ENCODE assay signal across 1 cellular context in the genomic region with DNA sequence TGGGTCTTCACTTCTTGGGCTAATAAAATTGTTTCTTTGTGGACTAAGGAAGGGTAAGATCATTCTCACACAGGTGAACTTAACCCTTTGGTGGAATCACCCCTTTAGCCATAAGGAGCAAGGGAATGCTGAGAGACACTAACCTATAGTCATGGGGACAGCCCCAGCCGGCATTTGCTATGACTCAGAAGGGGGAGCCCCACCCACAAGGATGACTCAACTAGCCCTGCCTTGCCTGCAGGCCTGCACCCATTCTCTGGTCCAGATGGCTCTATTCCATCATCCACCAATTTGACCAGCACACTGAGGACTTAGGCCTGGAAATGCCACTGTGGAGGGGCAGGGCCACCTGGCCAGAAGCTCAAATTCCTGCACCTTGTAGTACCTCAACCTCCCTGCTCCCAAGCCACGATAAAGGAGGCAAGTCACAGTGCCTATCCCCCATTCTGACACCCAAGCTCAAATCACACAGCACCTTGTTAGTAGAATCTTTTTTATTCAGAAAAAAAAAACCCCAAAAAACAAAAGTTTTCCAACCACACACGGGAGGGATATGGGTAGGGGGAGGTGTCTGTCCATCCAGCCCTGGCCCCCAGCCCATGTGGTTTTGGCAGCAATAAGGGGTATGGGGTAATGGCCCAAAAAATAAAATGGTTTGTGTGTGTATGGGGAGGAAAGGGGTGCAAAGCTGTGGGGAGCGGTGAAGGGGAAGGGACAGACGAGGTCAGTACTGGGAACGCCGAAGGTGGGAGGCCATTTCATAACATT.
TF ChIP-seq lines count a peak whose summit lies in the region.

No MANE protein-coding gene starts in this region.

TF ChIP-seq in A549, 52 proteins besides CTCF, POLR2A, EP300 and RAD21:
- TF ChIP-seq HDAC2 (IDR thresholded peaks at IDR 0.05) (no peak), POLR2AphosphoS2 (conservative IDR thresholded peaks at IDR 0.05; ENCODE audit: low read length) (peak; percentile 94), NFE2L2 (conservative IDR thresholded peaks at IDR 0.05; ENCODE audit: low read length) (no peak), TP53 (CRISPR knock-in tag; IDR thresholded peaks at IDR 0.05) (no peak), ZNF302 (CRISPR knock-in tag; IDR thresholded peaks at IDR 0.05) (no peak), HOXB13 (CRISPR knock-in tag; IDR thresholded peaks at IDR 0.05; ENCODE audit: low read depth) (no peak), JUN (IDR thresholded peaks at IDR 0.05) (peak; percentile 83 to 92), BHLHE40 (IDR thresholded peaks at IDR 0.05; ENCODE audit: low read depth, low read length) (no peak), RARB (CRISPR knock-in tag; IDR thresholded peaks at IDR 0.05) (no peak), RFX5 (IDR thresholded peaks at IDR 0.05) (no peak), REST (IDR thresholded peaks at IDR 0.05) (no peak; the same call in 1 of the 2 replicates), GATA3 (IDR thresholded peaks at IDR 0.05; ENCODE audit: borderline replicate concordance) (peak; percentile 53; the same call in 1 of the 2 replicates), NR3C1 (IDR thresholded peaks at IDR 0.05) (no peak), MAZ (IDR thresholded peaks at IDR 0.05; ENCODE audit: borderline replicate concordance, low read depth, low read length) (0 out of 2 replicates have a peak, but pooled peaks have one; percentile 56), JUNB (IDR thresholded peaks at IDR 0.05) (peak; percentile 63), ZSCAN20 (CRISPR knock-in tag; IDR thresholded peaks at IDR 0.05) (no peak), SREBF2 (IDR thresholded peaks at IDR 0.05) (no peak), FOSB (CRISPR knock-in tag; IDR thresholded peaks at IDR 0.05) (peak; percentile 93), KDM1A (IDR thresholded peaks at IDR 0.05; ENCODE audit: low read depth) (no peak), ELK1 (IDR thresholded peaks at IDR 0.05; ENCODE audit: low read depth, low read length) (no peak), CHD2 (IDR thresholded peaks at IDR 0.05; ENCODE audit: low read length, partially characterized antibody) (no peak), SMC3 (IDR thresholded peaks at IDR 0.05) (no peak), KDM5A (IDR thresholded peaks at IDR 0.05) (no peak), FOXS1 (CRISPR knock-in tag; IDR thresholded peaks at IDR 0.05) (no peak), BCL3 (IDR thresholded peaks at IDR 0.05) (peak; percentile 88; the same call in 2 of the 3 replicates), MAFK (IDR thresholded peaks at IDR 0.05; ENCODE audit: partially characterized antibody) (no peak), E2F6 (IDR thresholded peaks at IDR 0.05; ENCODE audit: borderline replicate concordance, low read depth) (no peak), CHD4 (IDR thresholded peaks at IDR 0.05; ENCODE audit: borderline replicate concordance) (no peak), HEYL (CRISPR knock-in tag; IDR thresholded peaks at IDR 0.05) (no peak), EHF (CRISPR knock-in tag; IDR thresholded peaks at IDR 0.05) (no peak; the same call in 1 of the 2 replicates), USF2 (IDR thresholded peaks at IDR 0.05) (peak; percentile 6; the same call in 1 of the 2 replicates), CBX8 (IDR thresholded peaks at IDR 0.05) (no peak), PHF8 (IDR thresholded peaks at IDR 0.05; ENCODE audit: borderline replicate concordance, low read depth) (no peak), ZFP36 (IDR thresholded peaks at IDR 0.05; ENCODE audit: borderline replicate concordance, partially characterized antibody) (no peak), HOXB5 (CRISPR knock-in tag; IDR thresholded peaks at IDR 0.05) (0 out of 2 replicates have a peak, but pooled peaks have one; percentile 32), CEBPB (IDR thresholded peaks at IDR 0.05) (no peak), ESRRA (IDR thresholded peaks at IDR 0.05; ENCODE audit: borderline replicate concordance, low read length) (no peak), CBX2 (IDR thresholded peaks at IDR 0.05; ENCODE audit: borderline replicate concordance, low read depth) (no peak), HOXA7 (CRISPR knock-in tag; IDR thresholded peaks at IDR 0.05) (peak; percentile 91; the same call in 1 of the 2 replicates), MYC (IDR thresholded peaks at IDR 0.05; ENCODE audit: borderline replicate concordance, low read length) (no peak), TFCP2L1 (CRISPR knock-in tag; IDR thresholded peaks at IDR 0.05) (no peak; the same call in 1 of the 2 replicates), NPAS2 (CRISPR knock-in tag; IDR thresholded peaks at IDR 0.05; ENCODE audit: borderline replicate concordance) (no peak), ZC3H11A (IDR thresholded peaks at IDR 0.05) (no peak), FOSL2 (IDR thresholded peaks at IDR 0.05) (peak; percentile 96), FOSL2 (CRISPR knock-in tag; IDR thresholded peaks at IDR 0.05) (peak; percentile 99), HMGXB4 (CRISPR knock-in tag; IDR thresholded peaks at IDR 0.05; ENCODE audit: borderline replicate concordance) (no peak), RNF2 (IDR thresholded peaks at IDR 0.05; ENCODE audit: borderline replicate concordance, low read depth) (no peak), EHMT2 (IDR thresholded peaks at IDR 0.05; ENCODE audit: low read depth) (no peak), ATOH8 (CRISPR knock-in tag; IDR thresholded peaks at IDR 0.05; ENCODE audit: low read depth) (no peak), RCOR1 (IDR thresholded peaks at IDR 0.05; ENCODE audit: low read depth, low read length) (no peak)
- TF ChIP-seq, protein P1, sequence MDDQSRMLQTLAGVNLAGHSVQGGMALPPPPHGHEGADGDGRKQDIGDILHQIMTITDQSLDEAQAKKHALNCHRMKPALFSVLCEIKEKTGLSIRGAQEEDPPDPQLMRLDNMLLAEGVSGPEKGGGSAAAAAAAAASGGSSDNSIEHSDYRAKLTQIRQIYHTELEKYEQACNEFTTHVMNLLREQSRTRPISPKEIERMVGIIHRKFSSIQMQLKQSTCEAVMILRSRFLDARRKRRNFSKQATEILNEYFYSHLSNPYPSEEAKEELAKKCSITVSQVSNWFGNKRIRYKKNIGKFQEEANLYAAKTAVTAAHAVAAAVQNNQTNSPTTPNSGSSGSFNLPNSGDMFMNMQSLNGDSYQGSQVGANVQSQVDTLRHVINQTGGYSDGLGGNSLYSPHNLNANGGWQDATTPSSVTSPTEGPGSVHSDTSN (IDR thresholded peaks at IDR 0.05), result peak; percentile 90
- TF ChIP-seq, protein P2, sequence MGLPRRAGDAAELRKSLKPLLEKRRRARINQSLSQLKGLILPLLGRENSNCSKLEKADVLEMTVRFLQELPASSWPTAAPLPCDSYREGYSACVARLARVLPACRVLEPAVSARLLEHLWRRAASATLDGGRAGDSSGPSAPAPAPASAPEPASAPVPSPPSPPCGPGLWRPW (IDR thresholded peaks at IDR 0.05), result no peak
- TF ChIP-seq, protein P3, sequence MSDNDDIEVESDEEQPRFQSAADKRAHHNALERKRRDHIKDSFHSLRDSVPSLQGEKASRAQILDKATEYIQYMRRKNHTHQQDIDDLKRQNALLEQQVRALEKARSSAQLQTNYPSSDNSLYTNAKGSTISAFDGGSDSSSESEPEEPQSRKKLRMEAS (IDR thresholded peaks at IDR 0.05), result peak; percentile 69
